Comparison of ENCODE assay signal across 9 cellular contexts in genomic region chr3:146187334-146187950, GRCh38. TPM values are rescaled to one million over a fixed set of nuclear protein-coding genes. Genes with fewer than 3 reads are reported as not detected.
DNase-seq lines count a peak whose midpoint lies in the region; ATAC-seq, FAIRE-seq and TF ChIP-seq lines count a peak whose summit lies in the region.
"Had no signal": no experiment of that assay in that cellular context is flagged by ENCODE, and none has a peak within 500 bp of the region (broad histone marks: within the 10 kb centered on the region; RNA-seq: fewer than 3 reads in every experiment).

No MANE protein-coding gene starts in this region.

- no peak overlapping the region for H3K4me3 Mint-ChIP-seq in stimulated activated naive CD8-positive, alpha-beta T cell treated with anti-CD3 and anti-CD28 coated beads, Interleukin-15, amount 100 ng/mL, for 72 hours

- FAIRE-seq in endometrium (lab: Jason Lieb, UNC): peak; percentile 72

- DNase-seq in DMS53 (lab: John Stamatoyannopoulos, UW): peak; percentile 38
- no peak for DNase-seq in DMS53 treated with DMSO at 0.1 percent for 48 hours (lab: John Stamatoyannopoulos, UW; ENCODE audit: unreplicated experiment)
- DNase-seq in NCI-H526 treated with DMSO at 0.1 percent for 48 hours (lab: John Stamatoyannopoulos, UW): peak; percentile 36
- DNase-seq in ovary: peak in 1 of 5 donors; percentile 34
- DNase-seq in stimulated activated naive CD8-positive, alpha-beta T cell treated with anti-CD3 and anti-CD28 coated beads, Interleukin-15, amount 100 ng/mL, for 72 hours: no peak
- no peak for DNase-seq in activated CD4-positive, alpha-beta T cell treated with anti-CD3 and anti-CD28 coated beads, Interleukin-2, amount 50 U/mL, for 4 hours
- DNase-seq in NOMO-1 treated with DMSO at 0.1 percent for 48 hours (lab: John Stamatoyannopoulos, UW; ENCODE audit: unreplicated experiment): no peak

- H3K36me3 ChIP-seq in ovary: no peaks in the 10 kb centered on the region
- H3K36me3 ChIP-seq: BLaER1 had no signal

- peak in 2 of 3 donors; percentile 59 to 61 for TF ChIP-seq CTCF in ovary (IDR thresholded peaks at IDR 0.05)

- ATAC-seq in stimulated activated naive CD8-positive, alpha-beta T cell treated with anti-CD3 and anti-CD28 coated beads, Interleukin-15, amount 100 ng/mL, for 72 hours: no peak

- H3K4me3 ChIP-seq in ovary: no peak overlapping the region
- H3K4me3 ChIP-seq: BLaER1 had no signal

- TF ChIP-seq EP300 in ovary (IDR thresholded peaks at IDR 0.05): no peak

- H3K9me3 Mint-ChIP-seq in stimulated activated naive CD8-positive, alpha-beta T cell treated with anti-CD3 and anti-CD28 coated beads, Interleukin-15, amount 100 ng/mL, for 72 hours: no peaks in the 10 kb centered on the region

- H3K27me3 ChIP-seq in ovary: no peaks in the 10 kb centered on the region
- H3K27me3 ChIP-seq: BLaER1 had no signal

- peaks cover 8% of the 10 kb centered on the region for H3K27me3 Mint-ChIP-seq in stimulated activated naive CD8-positive, alpha-beta T cell treated with anti-CD3 and anti-CD28 coated beads, Interleukin-15, amount 100 ng/mL, for 72 hours

- intact Hi-C loops in ovary (cut with DNase I): loop anchor here in 1 of 4 donors (5.0 kb wide), 1 partner anchor 120 kb away; no protein-coding TSS in a partner anchor

- no peak for TF ChIP-seq POLR2A in ovary (IDR thresholded peaks at IDR 0.05)

- WGBS in ovary, 3 donors: 24 to 55% (median 31%) methylated on average over 2 of the region's 2 CpGs

- no peak overlapping the region for H3K27ac ChIP-seq in ovary
- H3K27ac ChIP-seq: BLaER1 had no signal

- no peaks in the 10 kb centered on the region for H3K4me1 Mint-ChIP-seq in stimulated activated naive CD8-positive, alpha-beta T cell treated with anti-CD3 and anti-CD28 coated beads, Interleukin-15, amount 100 ng/mL, for 72 hours

- H3K27ac Mint-ChIP-seq in stimulated activated naive CD8-positive, alpha-beta T cell treated with anti-CD3 and anti-CD28 coated beads, Interleukin-15, amount 100 ng/mL, for 72 hours: no peak overlapping the region

- no peaks in the 10 kb centered on the region for H3K4me1 ChIP-seq in ovary (ENCODE audit: insufficient read depth)
- H3K4me1 ChIP-seq: BLaER1 had no signal

- no peaks in the 10 kb centered on the region for H3K9me3 ChIP-seq in ovary
- H3K9me3 ChIP-seq: BLaER1 had no signal

RNA-seq across cellular contexts. Expression of gene PLOD2, which starts 26.5 kb away (rescaled TPM):
- total RNA-seq in ovary: 10 to 100 TPM; 32.7 to 65.4 (median 41.3) TPM
- 10 to 100 TPM; 29.6 to 39.6 TPM for polyA plus RNA-seq in ovary

Comparison
In these comparisons a context has a peak if more than half of its experiments do, and no peak if none do; other contexts are left out.
1. DNase-seq: peak in DMS53 (single experiment) and NCI-H526 treated with DMSO at 0.1 percent for 48 hours (single experiment); none in DMS53 treated with DMSO at 0.1 percent for 48 hours (single experiment), stimulated activated naive CD8-positive, alpha-beta T cell treated with anti-CD3 and anti-CD28 coated beads, Interleukin-15, amount 100 ng/mL, for 72 hours (0 of 2), activated CD4-positive, alpha-beta T cell treated with anti-CD3 and anti-CD28 coated beads, Interleukin-2, amount 50 U/mL, for 4 hours (0 of 2) and NOMO-1 treated with DMSO at 0.1 percent for 48 hours (single experiment).